1 cellular context compared by ENCODE assay signal in genomic region chr15:59280292-59280691, GRCh38.
A peak's percentile ranks its signal among the peaks of the same experiment; 100 is the strongest.
TF ChIP-seq lines count a peak whose summit lies in the region.

No MANE protein-coding gene starts in this region.

TF ChIP-seq in HepG2, 621 proteins besides CTCF, POLR2A, EP300 and RAD21 (continued from another document):
- TF ChIP-seq ZBTB33 (CRISPR knock-in tag; IDR thresholded peaks at IDR 0.05) = peak; percentile 83
- 0 out of 2 replicates have a peak, but pooled peaks have one; percentile 29 for TF ChIP-seq FOSL2 (CRISPR knock-in tag; IDR thresholded peaks at IDR 0.05)
- TF ChIP-seq POGZ (CRISPR knock-in tag; IDR thresholded peaks at IDR 0.05) = 0 out of 2 replicates have a peak, but pooled peaks have one; percentile 17
- TF ChIP-seq HNF4A (CRISPR knock-in tag; IDR thresholded peaks at IDR 0.05) = peak; percentile 45
- TF ChIP-seq RXRA (CRISPR knock-in tag; IDR thresholded peaks at IDR 0.05) = peak; percentile 41; the same call in 1 of the 2 replicates
- 0 out of 2 replicates have a peak, but pooled peaks have one; percentile 8 for TF ChIP-seq STAG1 (CRISPR knock-in tag; IDR thresholded peaks at IDR 0.05)
- TF ChIP-seq RARA (CRISPR knock-in tag; IDR thresholded peaks at IDR 0.05) = peak; percentile 67; the same call in 1 of the 2 replicates
